8 cellular contexts compared by ENCODE assay signal in the genomic region with DNA sequence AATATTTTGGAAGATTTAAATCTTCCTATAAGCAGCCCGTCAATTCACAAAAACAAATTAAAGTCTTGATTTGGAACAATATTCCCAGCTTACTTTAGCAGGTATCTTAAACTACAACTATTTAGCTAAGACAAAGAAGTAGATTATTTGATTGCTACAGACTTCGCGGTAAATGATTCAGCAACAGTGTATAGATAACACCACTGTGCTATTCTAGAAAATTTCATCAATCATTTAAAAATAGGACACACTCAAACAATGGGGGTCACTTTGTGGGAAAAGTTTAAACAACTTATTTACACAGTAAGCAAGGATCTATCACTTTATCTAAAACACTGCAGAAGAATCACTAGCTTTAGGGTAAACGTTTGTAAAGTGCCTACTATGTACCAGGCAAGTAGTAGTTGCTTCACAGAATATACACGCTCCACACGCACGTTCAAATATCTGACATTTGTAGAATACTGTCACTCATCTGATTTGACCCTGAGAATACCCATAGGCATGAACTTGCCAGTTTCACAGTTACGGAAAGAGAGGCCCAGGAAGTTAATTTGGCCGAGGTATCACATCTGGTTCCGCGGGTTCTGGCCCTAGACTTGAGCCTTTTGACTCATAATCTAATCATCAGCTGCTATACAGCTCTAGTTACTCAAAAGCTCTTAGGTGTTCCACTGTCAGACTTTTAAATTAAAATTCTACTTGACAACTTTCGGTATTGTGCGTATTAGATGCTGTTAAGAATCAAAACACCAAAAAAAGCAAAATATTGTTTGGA. TPM values are rescaled to one million over a fixed set of nuclear protein-coding genes. Genes with fewer than 3 reads are reported as not detected.
DNase-seq lines count a peak whose midpoint lies in the region; ATAC-seq and TF ChIP-seq lines count a peak whose summit lies in the region.

No MANE protein-coding gene starts in this region.

- DNase-seq in stimulated activated CD4-positive, alpha-beta T cell treated with anti-CD3 and anti-CD28 coated beads, Interleukin-15, amount 100 ng/mL, for 24 hours, result peak; percentile 4
- DNase-seq in stimulated activated CD4-positive, alpha-beta T cell treated with anti-CD3 and anti-CD28 coated beads, Interleukin-4, amount 100 ng/mL, for 24 hours, result no peak
- peak; percentile 50 for DNase-seq in adipocyte (ENCODE audit: low read depth)
- DNase-seq in kidney epithelial cell (ENCODE audit: low read depth), result no peak
- no peak for DNase-seq in testis
- no peak for DNase-seq in activated effector memory CD4-positive, alpha-beta T cell treated with Interleukin-2 at 50 U/mL for 16 hours
- DNase-seq in NCI-H1930 (lab: John Stamatoyannopoulos, UW), result no peak

- TF ChIP-seq POLR2A in testis (IDR thresholded peaks at IDR 0.05), result no peak

- H3K4me1 ChIP-seq in adipocyte (ENCODE audit: control insufficient read depth, insufficient read depth, low read length), result peaks cover 11% of the 10 kb centered on the region
- H3K4me1 ChIP-seq in testis, result no peaks in the 10 kb centered on the region

- WGBS in testis, 2 donors, result 32 to 35% methylated on average over 13 of the region's 13 CpGs

- H3K9ac ChIP-seq in adipocyte (ENCODE audit: low read length), result peak overlapping the region; percentile 87

- TF ChIP-seq CTCF in kidney epithelial cell (IDR thresholded peaks at IDR 0.05; ENCODE audit: insufficient read depth, low read length, poor library complexity, severe bottlenecking) (no peak), testis (IDR thresholded peaks at IDR 0.05) (no peak)

- H3K36me3 ChIP-seq in adipocyte (ENCODE audit: control insufficient read depth, insufficient read depth, low read length, severe bottlenecking), result no peaks in the 10 kb centered on the region
- H3K36me3 ChIP-seq in kidney epithelial cell (ENCODE audit: control insufficient read depth, insufficient read depth, low read length), result no peaks in the 10 kb centered on the region
- no peaks in the 10 kb centered on the region for H3K36me3 ChIP-seq in testis (ENCODE audit: low read depth, missing control alignments)

- H3K9me3 ChIP-seq in adipocyte (ENCODE audit: control insufficient read depth, low read length) (no peaks in the 10 kb centered on the region), testis (no peaks in the 10 kb centered on the region)

- H3K4me3 ChIP-seq in adipocyte (ENCODE audit: low read length), result peak overlapping the region; percentile 98
- H3K4me3 ChIP-seq in kidney epithelial cell (ENCODE audit: low read depth, low read length), result peak overlapping the region; percentile 89
- H3K4me3 ChIP-seq in testis, result peak overlapping the region; percentile 81 to 82

- peak overlapping the region; percentile 62 to 71 for H3K27ac ChIP-seq in testis

- intact Hi-C loops in testis (cut with DNase I; ENCODE audit: low total_unique reads), result no loop called here

- H3K27me3 ChIP-seq in adipocyte (replicated peaks; ENCODE audit: control insufficient read depth, insufficient read depth, low read length) (no peaks in the 10 kb centered on the region), kidney epithelial cell (ENCODE audit: control insufficient read depth, insufficient read depth, low read length) (no peaks in the 10 kb centered on the region), testis (no peaks in the 10 kb centered on the region)

- no peak for ATAC-seq in activated CD4-positive, CD25-positive, alpha-beta regulatory T cell treated with anti-CD3 and anti-CD28 coated beads, Interleukin-2, amount 50 U/mL, for 24 hours

RNA-seq across cellular contexts. Expression of a gene that starts 0.9 kb away (rescaled TPM):
- total RNA-seq in kidney epithelial cell (0.84 and 1.3 TPM in 2 replicates), testis (10 to 100 TPM; 15.0 to 18.8 TPM)
- 10.5 TPM for polyA plus RNA-seq in testis (ENCODE audit: insufficient read depth, low read depth, low replicate concordance)

RNA-seq across cellular contexts. Expression of a gene that starts 26.4 kb away (rescaled TPM):
- total RNA-seq in kidney epithelial cell, result 0.07 TPM in 1 of 2 replicates, not detected in the other
- total RNA-seq in testis, result under 1 TPM in 1 of 2 donors, not detected in 1; 0.12 TPM
- 1.5 TPM for polyA plus RNA-seq in testis (ENCODE audit: insufficient read depth, low read depth, low replicate concordance)

RNA-seq across cellular contexts. Expression of a gene that starts 47.6 kb away (rescaled TPM):
- total RNA-seq in kidney epithelial cell, result 74.3 and 85.1 TPM in 2 replicates
- 10 to 100 TPM; 22.8 to 24.6 TPM for total RNA-seq in testis
- polyA plus RNA-seq in testis (ENCODE audit: insufficient read depth, low read depth, low replicate concordance), result 17.4 TPM

Comparison
In these comparisons a context has a peak if more than half of its experiments do, and no peak if none do; other contexts are left out.
1. DNase-seq: peak in stimulated activated CD4-positive, alpha-beta T cell treated with anti-CD3 and anti-CD28 coated beads, Interleukin-15, amount 100 ng/mL, for 24 hours (single experiment) and adipocyte (single experiment); none in stimulated activated CD4-positive, alpha-beta T cell treated with anti-CD3 and anti-CD28 coated beads, Interleukin-4, amount 100 ng/mL, for 24 hours (single experiment), kidney epithelial cell (single experiment), testis (single experiment), activated effector memory CD4-positive, alpha-beta T cell treated with Interleukin-2 at 50 U/mL for 16 hours (single experiment) and NCI-H1930 (0 of 2).
2. Peak in every context shown above with its lines, with median percentiles within 50 percentile points of each other: H3K4me3 ChIP-seq.